In genomic region chr14:40003773-40004172, GRCh38 we compare ENCODE assay signal across 16 cellular contexts.
"Had no signal": no experiment of that assay in that cellular context is flagged by ENCODE, and none has a peak within 500 bp of the region (broad histone marks: within the 10 kb centered on the region; RNA-seq: fewer than 3 reads in every experiment).

No MANE protein-coding gene starts in this region.

- H3K4me3 Mint-ChIP-seq: activated T-helper 17 cell treated with anti-CD3 and anti-CD28 coated beads, Interleukin-2, amount 50 U/mL, for 72 hours; neural crest cell; stimulated activated naive CD8-positive, alpha-beta T cell treated with anti-CD3 and anti-CD28 coated beads, Interleukin-15, Interleukin-2, amounts not matched to agents 100 ng/mL and 50 ng/mL, for 24 hours had no signal

- H3K27ac Mint-ChIP-seq: activated T-helper 17 cell treated with anti-CD3 and anti-CD28 coated beads, Interleukin-2, amount 50 U/mL, for 72 hours; stimulated activated naive CD8-positive, alpha-beta T cell treated with anti-CD3 and anti-CD28 coated beads, Interleukin-15, Interleukin-2, amounts not matched to agents 100 ng/mL and 50 ng/mL, for 24 hours had no signal

- H3K9me3 ChIP-seq: psoas muscle, sigmoid colon, spleen, testis had no signal

- H3K4me1 Mint-ChIP-seq: activated T-helper 17 cell treated with anti-CD3 and anti-CD28 coated beads, Interleukin-2, amount 50 U/mL, for 72 hours; neural crest cell had no signal

- DNase-seq: activated CD4-positive, alpha-beta T cell treated with anti-CD3 and anti-CD28 coated beads, Interleukin-2, amount 50 U/mL, for 1 hour; activated naive CD4-positive, alpha-beta T cell treated with Interleukin-2 at 50 U/mL for 16 hours; activated T-cell treated with anti-CD3 and anti-CD28 coated beads for 4 hours; aorta; effector CD8-positive, alpha-beta T cell; foreskin fibroblast; head of caudate nucleus; mammary epithelial cell; psoas muscle; sigmoid colon; spleen; T-helper 9 cell; testis had no signal

- H3K9me3 Mint-ChIP-seq: activated T-helper 17 cell treated with anti-CD3 and anti-CD28 coated beads, Interleukin-2, amount 50 U/mL, for 72 hours; neural crest cell; stimulated activated naive CD8-positive, alpha-beta T cell treated with anti-CD3 and anti-CD28 coated beads, Interleukin-15, Interleukin-2, amounts not matched to agents 100 ng/mL and 50 ng/mL, for 24 hours had no signal

- H3K27ac ChIP-seq: psoas muscle, sigmoid colon, spleen, testis had no signal

- H3K27me3 ChIP-seq: sigmoid colon, spleen, testis had no signal

- H3K36me3 ChIP-seq: sigmoid colon, spleen had no signal

- H3K4me3 ChIP-seq: psoas muscle, sigmoid colon, spleen, testis had no signal

- H3K4me1 ChIP-seq: psoas muscle, sigmoid colon, spleen, testis had no signal

- H3K27me3 Mint-ChIP-seq: activated T-helper 17 cell treated with anti-CD3 and anti-CD28 coated beads, Interleukin-2, amount 50 U/mL, for 72 hours; stimulated activated naive CD8-positive, alpha-beta T cell treated with anti-CD3 and anti-CD28 coated beads, Interleukin-15, Interleukin-2, amounts not matched to agents 100 ng/mL and 50 ng/mL, for 24 hours had no signal

- ATAC-seq: activated T-helper 17 cell treated with anti-CD3 and anti-CD28 coated beads, Interleukin-2, amount 50 U/mL, for 72 hours; psoas muscle had no signal
